Comparison of ENCODE assay signal across 1 cellular context in genomic region chr10:95656291-95657164, GRCh38.
A peak's percentile ranks its signal among the peaks of the same experiment; 100 is the strongest.
TF ChIP-seq lines count a peak whose summit lies in the region.

Gene ALDH18A1, minus strand, starts transcription at chr10:95656711. Its CDS starts 3,334 bp downstream, at chr10:95653377.

TF ChIP-seq in HepG2, 621 proteins besides CTCF, POLR2A, EP300 and RAD21 (continued from another document and continues in another):
- TF ChIP-seq ATF2 (CRISPR knock-in tag; IDR thresholded peaks at IDR 0.05) (peak; percentile 85), ZNF761 (CRISPR knock-in tag; conservative IDR thresholded peaks at IDR 0.05) (peak; percentile 41; the same call in 1 of the 2 replicates), REL (CRISPR knock-in tag; conservative IDR thresholded peaks at IDR 0.05) (0 out of 2 replicates have a peak, but pooled peaks have one; percentile 51), ZNF44 (CRISPR knock-in tag; IDR thresholded peaks at IDR 0.05) (no peak), ZNF383 (CRISPR knock-in tag; IDR thresholded peaks at IDR 0.05; ENCODE audit: borderline replicate concordance) (no peak), CHCHD3 (CRISPR knock-in tag; IDR thresholded peaks at IDR 0.05) (peak; percentile 30; the same call in 1 of the 2 replicates), FOXC1 (CRISPR knock-in tag; IDR thresholded peaks at IDR 0.05; ENCODE audit: borderline replicate concordance) (peak; percentile 49; the same call in 1 of the 2 replicates), ZNF350 (CRISPR knock-in tag; IDR thresholded peaks at IDR 0.05; ENCODE audit: borderline replicate concordance, low read depth) (peak; percentile 53; the same call in 1 of the 2 replicates), ZNF3 (CRISPR knock-in tag; IDR thresholded peaks at IDR 0.05) (no peak), ZNF550 (CRISPR knock-in tag; IDR thresholded peaks at IDR 0.05; ENCODE audit: borderline replicate concordance) (no peak), NFE2L1 (CRISPR knock-in tag; IDR thresholded peaks at IDR 0.05; ENCODE audit: borderline replicate concordance) (no peak), CBX5 (CRISPR knock-in tag; IDR thresholded peaks at IDR 0.05; ENCODE audit: borderline replicate concordance) (peak; percentile 37; the same call in 1 of the 2 replicates), NFATC3 (CRISPR knock-in tag; IDR thresholded peaks at IDR 0.05) (no peak; the same call in 1 of the 2 replicates), GABPA (IDR thresholded peaks at IDR 0.05; ENCODE audit: low read depth, low read length) (no peak), GABPA (CRISPR knock-in tag; IDR thresholded peaks at IDR 0.05; ENCODE audit: low read depth) (peak; percentile 45), RXRB (CRISPR knock-in tag; IDR thresholded peaks at IDR 0.05; ENCODE audit: borderline replicate concordance) (peak; percentile 48; the same call in 1 of the 2 replicates), ZFP37 (CRISPR knock-in tag; IDR thresholded peaks at IDR 0.05; ENCODE audit: borderline replicate concordance) (peak; percentile 37; the same call in 1 of the 2 replicates), PAWR (CRISPR knock-in tag; IDR thresholded peaks at IDR 0.05; ENCODE audit: borderline replicate concordance) (no peak), SNRNP70 (IDR thresholded peaks at IDR 0.05; ENCODE audit: low read depth, low read length) (peak; percentile 98), ZNF121 (CRISPR knock-in tag; IDR thresholded peaks at IDR 0.05) (peak; percentile 33; the same call in 1 of the 2 replicates), NFIC (IDR thresholded peaks at IDR 0.05; ENCODE audit: low read length) (no peak), SPEN (CRISPR knock-in tag; IDR thresholded peaks at IDR 0.05; ENCODE audit: low read depth) (peak; percentile 74), KDM6A (CRISPR knock-in tag; IDR thresholded peaks at IDR 0.05; ENCODE audit: low read depth) (no peak), ZNF670 (CRISPR knock-in tag; IDR thresholded peaks at IDR 0.05; ENCODE audit: borderline replicate concordance) (no peak), JUND (CRISPR knock-in tag; IDR thresholded peaks at IDR 0.05) (no peak; the same call in 1 of the 2 replicates), TARDBP (CRISPR knock-in tag; IDR thresholded peaks at IDR 0.05) (peak; percentile 45; the same call in 1 of the 2 replicates), YEATS4 (CRISPR knock-in tag; IDR thresholded peaks at IDR 0.05; ENCODE audit: borderline replicate concordance) (peak; percentile 94), ZNF292 (CRISPR knock-in tag; IDR thresholded peaks at IDR 0.05; ENCODE audit: borderline replicate concordance, low read depth) (no peak), PAXIP1 (CRISPR knock-in tag; conservative IDR thresholded peaks at IDR 0.05) (peak; percentile 13), THYN1 (CRISPR knock-in tag; IDR thresholded peaks at IDR 0.05; ENCODE audit: borderline replicate concordance, low read depth) (no peak), CREBL2 (CRISPR knock-in tag; IDR thresholded peaks at IDR 0.05; ENCODE audit: borderline replicate concordance) (no peak; the same call in 1 of the 2 replicates), CBX1 (IDR thresholded peaks at IDR 0.05; ENCODE audit: low read depth) (peak; percentile 24), REPIN1 (CRISPR knock-in tag; IDR thresholded peaks at IDR 0.05; ENCODE audit: borderline replicate concordance, low read depth) (peak; percentile 79), THAP9 (CRISPR knock-in tag; IDR thresholded peaks at IDR 0.05; ENCODE audit: borderline replicate concordance) (0 out of 2 replicates have a peak, but pooled peaks have one; percentile 17), ZNF430 (CRISPR knock-in tag; IDR thresholded peaks at IDR 0.05) (peak; percentile 69; the same call in 1 of the 2 replicates), IRF2 (CRISPR knock-in tag; IDR thresholded peaks at IDR 0.05) (peak; percentile 41; the same call in 1 of the 2 replicates)
- TF ChIP-seq, protein P1, sequence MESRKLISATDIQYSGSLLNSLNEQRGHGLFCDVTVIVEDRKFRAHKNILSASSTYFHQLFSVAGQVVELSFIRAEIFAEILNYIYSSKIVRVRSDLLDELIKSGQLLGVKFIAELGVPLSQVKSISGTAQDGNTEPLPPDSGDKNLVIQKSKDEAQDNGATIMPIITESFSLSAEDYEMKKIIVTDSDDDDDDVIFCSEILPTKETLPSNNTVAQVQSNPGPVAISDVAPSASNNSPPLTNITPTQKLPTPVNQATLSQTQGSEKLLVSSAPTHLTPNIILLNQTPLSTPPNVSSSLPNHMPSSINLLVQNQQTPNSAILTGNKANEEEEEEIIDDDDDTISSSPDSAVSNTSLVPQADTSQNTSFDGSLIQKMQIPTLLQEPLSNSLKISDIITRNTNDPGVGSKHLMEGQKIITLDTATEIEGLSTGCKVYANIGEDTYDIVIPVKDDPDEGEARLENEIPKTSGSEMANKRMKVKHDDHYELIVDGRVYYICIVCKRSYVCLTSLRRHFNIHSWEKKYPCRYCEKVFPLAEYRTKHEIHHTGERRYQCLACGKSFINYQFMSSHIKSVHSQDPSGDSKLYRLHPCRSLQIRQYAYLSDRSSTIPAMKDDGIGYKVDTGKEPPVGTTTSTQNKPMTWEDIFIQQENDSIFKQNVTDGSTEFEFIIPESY (CRISPR knock-in tag; IDR thresholded peaks at IDR 0.05), result no peak
- TF ChIP-seq, protein P2, sequence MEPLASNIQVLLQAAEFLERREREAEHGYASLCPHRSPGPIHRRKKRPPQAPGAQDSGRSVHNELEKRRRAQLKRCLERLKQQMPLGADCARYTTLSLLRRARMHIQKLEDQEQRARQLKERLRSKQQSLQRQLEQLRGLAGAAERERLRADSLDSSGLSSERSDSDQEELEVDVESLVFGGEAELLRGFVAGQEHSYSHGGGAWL (CRISPR knock-in tag; IDR thresholded peaks at IDR 0.05), result peak; percentile 84
- TF ChIP-seq, protein P3, sequence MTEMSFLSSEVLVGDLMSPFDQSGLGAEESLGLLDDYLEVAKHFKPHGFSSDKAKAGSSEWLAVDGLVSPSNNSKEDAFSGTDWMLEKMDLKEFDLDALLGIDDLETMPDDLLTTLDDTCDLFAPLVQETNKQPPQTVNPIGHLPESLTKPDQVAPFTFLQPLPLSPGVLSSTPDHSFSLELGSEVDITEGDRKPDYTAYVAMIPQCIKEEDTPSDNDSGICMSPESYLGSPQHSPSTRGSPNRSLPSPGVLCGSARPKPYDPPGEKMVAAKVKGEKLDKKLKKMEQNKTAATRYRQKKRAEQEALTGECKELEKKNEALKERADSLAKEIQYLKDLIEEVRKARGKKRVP (CRISPR knock-in tag; IDR thresholded peaks at IDR 0.05), result peak in 1 of 2 experiments; percentile 70; a peak in 2 of 4 replicates
- TF ChIP-seq, protein P4, sequence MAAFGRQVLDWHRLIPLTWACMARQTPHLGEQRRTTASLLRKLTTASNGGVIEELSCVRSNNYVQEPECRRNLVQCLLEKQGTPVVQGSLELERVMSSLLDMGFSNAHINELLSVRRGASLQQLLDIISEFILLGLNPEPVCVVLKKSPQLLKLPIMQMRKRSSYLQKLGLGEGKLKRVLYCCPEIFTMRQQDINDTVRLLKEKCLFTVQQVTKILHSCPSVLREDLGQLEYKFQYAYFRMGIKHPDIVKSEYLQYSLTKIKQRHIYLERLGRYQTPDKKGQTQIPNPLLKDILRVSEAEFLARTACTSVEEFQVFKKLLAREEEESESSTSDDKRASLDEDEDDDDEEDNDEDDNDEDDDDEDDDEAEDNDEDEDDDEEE (CRISPR knock-in tag; IDR thresholded peaks at IDR 0.05), result peak; percentile 96
- TF ChIP-seq, protein P5, sequence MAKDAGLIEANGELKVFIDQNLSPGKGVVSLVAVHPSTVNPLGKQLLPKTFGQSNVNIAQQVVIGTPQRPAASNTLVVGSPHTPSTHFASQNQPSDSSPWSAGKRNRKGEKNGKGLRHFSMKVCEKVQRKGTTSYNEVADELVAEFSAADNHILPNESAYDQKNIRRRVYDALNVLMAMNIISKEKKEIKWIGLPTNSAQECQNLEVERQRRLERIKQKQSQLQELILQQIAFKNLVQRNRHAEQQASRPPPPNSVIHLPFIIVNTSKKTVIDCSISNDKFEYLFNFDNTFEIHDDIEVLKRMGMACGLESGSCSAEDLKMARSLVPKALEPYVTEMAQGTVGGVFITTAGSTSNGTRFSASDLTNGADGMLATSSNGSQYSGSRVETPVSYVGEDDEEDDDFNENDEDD (CRISPR knock-in tag; IDR thresholded peaks at IDR 0.05; ENCODE audit: borderline replicate concordance), result peak; percentile 75
- TF ChIP-seq, protein P6, sequence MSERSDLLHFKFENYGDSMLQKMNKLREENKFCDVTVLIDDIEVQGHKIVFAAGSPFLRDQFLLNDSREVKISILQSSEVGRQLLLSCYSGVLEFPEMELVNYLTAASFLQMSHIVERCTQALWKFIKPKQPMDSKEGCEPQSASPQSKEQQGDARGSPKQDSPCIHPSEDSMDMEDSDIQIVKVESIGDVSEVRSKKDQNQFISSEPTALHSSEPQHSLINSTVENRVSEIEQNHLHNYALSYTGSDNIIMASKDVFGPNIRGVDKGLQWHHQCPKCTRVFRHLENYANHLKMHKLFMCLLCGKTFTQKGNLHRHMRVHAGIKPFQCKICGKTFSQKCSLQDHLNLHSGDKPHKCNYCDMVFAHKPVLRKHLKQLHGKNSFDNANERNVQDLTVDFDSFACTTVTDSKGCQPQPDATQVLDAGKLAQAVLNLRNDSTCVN (CRISPR knock-in tag; IDR thresholded peaks at IDR 0.05; ENCODE audit: borderline replicate concordance), result peak; percentile 72; the same call in 1 of the 2 replicates
- TF ChIP-seq, protein P7, sequence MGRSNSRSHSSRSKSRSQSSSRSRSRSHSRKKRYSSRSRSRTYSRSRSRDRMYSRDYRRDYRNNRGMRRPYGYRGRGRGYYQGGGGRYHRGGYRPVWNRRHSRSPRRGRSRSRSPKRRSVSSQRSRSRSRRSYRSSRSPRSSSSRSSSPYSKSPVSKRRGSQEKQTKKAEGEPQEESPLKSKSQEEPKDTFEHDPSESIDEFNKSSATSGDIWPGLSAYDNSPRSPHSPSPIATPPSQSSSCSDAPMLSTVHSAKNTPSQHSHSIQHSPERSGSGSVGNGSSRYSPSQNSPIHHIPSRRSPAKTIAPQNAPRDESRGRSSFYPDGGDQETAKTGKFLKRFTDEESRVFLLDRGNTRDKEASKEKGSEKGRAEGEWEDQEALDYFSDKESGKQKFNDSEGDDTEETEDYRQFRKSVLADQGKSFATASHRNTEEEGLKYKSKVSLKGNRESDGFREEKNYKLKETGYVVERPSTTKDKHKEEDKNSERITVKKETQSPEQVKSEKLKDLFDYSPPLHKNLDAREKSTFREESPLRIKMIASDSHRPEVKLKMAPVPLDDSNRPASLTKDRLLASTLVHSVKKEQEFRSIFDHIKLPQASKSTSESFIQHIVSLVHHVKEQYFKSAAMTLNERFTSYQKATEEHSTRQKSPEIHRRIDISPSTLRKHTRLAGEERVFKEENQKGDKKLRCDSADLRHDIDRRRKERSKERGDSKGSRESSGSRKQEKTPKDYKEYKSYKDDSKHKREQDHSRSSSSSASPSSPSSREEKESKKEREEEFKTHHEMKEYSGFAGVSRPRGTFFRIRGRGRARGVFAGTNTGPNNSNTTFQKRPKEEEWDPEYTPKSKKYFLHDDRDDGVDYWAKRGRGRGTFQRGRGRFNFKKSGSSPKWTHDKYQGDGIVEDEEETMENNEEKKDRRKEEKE (IDR thresholded peaks at IDR 0.05), result no peak
